In genomic region chr16:29805232-29806095, GRCh38 we compare ENCODE assay signal across 9 cellular contexts. TPM values are rescaled to one million over a fixed set of nuclear protein-coding genes. Genes with fewer than 3 reads are reported as not detected.
DNase-seq lines count a peak whose midpoint lies in the region; ATAC-seq, FAIRE-seq and TF ChIP-seq lines count a peak whose summit lies in the region.
"Had no signal": no experiment of that assay in that cellular context is flagged by ENCODE, and none has a peak within 500 bp of the region (broad histone marks: within the 10 kb centered on the region; RNA-seq: fewer than 3 reads in every experiment).

No MANE protein-coding gene starts in this region.

- peaks cover 17% of the 10 kb centered on the region; the same call in 1 of the 2 replicates for H4K20me1 ChIP-seq in HepG2 (ENCODE audit: insufficient read depth, low read length)

- no peak for TF ChIP-seq CTCF in CD14-positive monocyte (IDR thresholded peaks at IDR 0.05)
- TF ChIP-seq CTCF in HepG2 (CRISPR knock-in tag; IDR thresholded peaks at IDR 0.05), result peak; percentile 36

- WGBS in HepG2 (ENCODE audit: low lambda C conversion rate), result 2% methylated on average over 56 of the region's 103 CpGs

- TF ChIP-seq POLR2A in HepG2 (IDR thresholded peaks at IDR 0.05; ENCODE audit: insufficient read depth in 1 of 2, low read depth in 2 of 2, low read length in 2 of 2), result peak in 1 of 2 experiments; percentile 82; a peak in 2 of 4 replicates

- intact Hi-C loops in CD14-positive monocyte (cut with micrococcal nuclease) (loop anchor here in 1 of 2 donors (2.0 to 5.0 kb wide), 3 partner anchors 15 to 57 kb away; partner anchors contain the start of genes CDIPT and KIF22), HepG2 (cut with micrococcal nuclease; ENCODE audit: unreplicated experiment) (loop anchor here (1.0 kb wide), 1 partner anchor 15 kb away; the partner anchor contains the start of gene KIF22)

- CTCF ChIA-PET in HepG2 (lab: Yijun Ruan, JAX; ENCODE audit: low intra/inter-chr PET ratio, low total read pairs), result no interaction called here

- no peaks in the 10 kb centered on the region for H3K27me3 ChIP-seq in HepG2 (ENCODE audit: control insufficient read depth in 1 of 2, insufficient read depth in 2 of 2, low read length in 2 of 2)

- in situ Hi-C loops in HepG2 (cut with HindIII; ENCODE audit: extremely low pct_ligation_motif_present, low pct_unique_long_range_greater_than_20kb), result loop anchor here (25.0 kb wide), 1 partner anchor 857 kb away; the partner anchor contains the start of genes FBRS and PRR14

- H3K9ac ChIP-seq in HepG2 (ENCODE audit: insufficient read depth, low read depth, low read length), result peak overlapping the region; percentile 88

- peak overlapping the region; percentile 99 for H3K4me3 Mint-ChIP-seq in CD14-positive monocyte

- POLR2A ChIA-PET in HepG2 (lab: Yijun Ruan, JAX), result interaction anchor here (0.6 to 3.8 kb wide), 18 partner anchors 10 to 260 kb away, joined by 3 to 80 read pairs (median 4); partner anchors contain the start of genes ALDOA, ASPHD1, KIF22 and MVP

- peak; percentile 98 for DNase-seq in CD14-positive monocyte (ENCODE audit: low spot score)
- peak; percentile 77 for DNase-seq in NCI-H748 treated with DMSO at 0.1 percent for 48 hours (lab: John Stamatoyannopoulos, UW)
- peak; percentile 97 to 98 for DNase-seq in activated CD4-positive, alpha-beta T cell treated with anti-CD3 and anti-CD28 coated beads, Interleukin-2, amount 50 U/mL, for 48 hours
- DNase-seq in dermis blood vessel endothelial cell, result peak; percentile 98
- DNase-seq in HepG2 (ENCODE audit: low spot score), result peak; percentile 97
- DNase-seq in stimulated activated CD4-positive, alpha-beta T cell treated with anti-CD3 and anti-CD28 coated beads, Interleukin-2, amount 100 ng/mL, for 4 hours (ENCODE audit: low read depth), result peak; percentile 95

- H3K27ac Mint-ChIP-seq in CD14-positive monocyte, result peak overlapping the region; percentile 95 to 99 (median 97)

- TF ChIP-seq RAD21 in HepG2 (CRISPR knock-in tag; IDR thresholded peaks at IDR 0.05), result peak; percentile 66

- TF ChIP-seq EP300 in HepG2 (IDR thresholded peaks at IDR 0.05; ENCODE audit: low read depth in 2 of 2, low read length in 2 of 2) (peak in 1 of 2 experiments; percentile 64; a peak in 1 of 4 replicates), HepG2 (CRISPR knock-in tag; IDR thresholded peaks at IDR 0.05; ENCODE audit: borderline replicate concordance) (peak; percentile 59)

- peak overlapping the region; percentile 59 to 85 (median 77) for H3K4me3 ChIP-seq in HepG2 (replicated peaks in 1 of 3; ENCODE audit: insufficient read depth in 1 of 3, low read depth in 2 of 3, low read length in 3 of 3)

- H2AFZ ChIP-seq in HepG2 (ENCODE audit: low read length), result no peak overlapping the region

- ATAC-seq in GM19372 (IDR thresholded peaks at IDR 0.05; ENCODE audit: low read depth, unreplicated experiment), result peak; percentile 60
- peak; percentile 49 for ATAC-seq in HG03520 (IDR thresholded peaks at IDR 0.05; ENCODE audit: unreplicated experiment)
- peak; percentile 78 for ATAC-seq in HepG2

- peaks cover 22% of the 10 kb centered on the region for H3K79me2 ChIP-seq in HepG2 (ENCODE audit: insufficient read depth, low read length)

- H3K36me3 ChIP-seq in HepG2 (replicated peaks in 1 of 2; ENCODE audit: control insufficient read depth in 1 of 2, insufficient read depth in 2 of 2, low read length in 2 of 2), result peaks cover 18 to 55% of the 10 kb centered on the region in 2 experiments

- H3K4me1 Mint-ChIP-seq in CD14-positive monocyte, result peaks cover 38% of the 10 kb centered on the region

- peaks cover 0 to 1% (median 0%) of the 10 kb centered on the region in 7 donors for H3K9me3 Mint-ChIP-seq in CD14-positive monocyte

- peak overlapping the region; percentile 88 for H3K27ac ChIP-seq in HepG2 (ENCODE audit: extremely low read length, insufficient read depth, low read length)

- BruUV-seq in HepG2 (replicated peaks; lab: Mats Ljungman, UMichigan), result no TSS peak

- FAIRE-seq in HepG2 (lab: Jason Lieb, UNC), result peak; percentile 78
- FAIRE-seq: islet of Langerhans had no signal

- H3K4me2 ChIP-seq in HepG2 (ENCODE audit: low read depth, low read length), result peak overlapping the region; percentile 95

- peaks cover 29 to 42% of the 10 kb centered on the region in 2 donors for H3K36me3 Mint-ChIP-seq in CD14-positive monocyte

- peaks cover 49% of the 10 kb centered on the region for H3K4me1 ChIP-seq in HepG2 (ENCODE audit: insufficient read depth, low read length)

- no peaks in the 10 kb centered on the region for H3K9me3 ChIP-seq in HepG2 (ENCODE audit: low read length)

- H3K27me3 Mint-ChIP-seq in CD14-positive monocyte (ENCODE audit: low read depth in 3 of 3), result peaks cover 0 to 4% (median 2%) of the 10 kb centered on the region in 3 donors

RNA-seq across cellular contexts. Expression of gene MAZ, which starts 0.9 kb away (rescaled TPM):
- polyA plus RNA-seq in CD14-positive monocyte, result 10 to 100 TPM; 14.2 to 18.8 TPM
- 130 and 265 TPM in 2 replicates for total RNA-seq in dermis blood vessel endothelial cell
- 229 and 277 TPM in 2 replicates for total RNA-seq in HepG2 (2016; rRNA removed; fragmentation: Illumina TruSeq; extraction: Trizol)
- 423 and 431 TPM in 2 replicates for total RNA-seq in HepG2 (2016; cell fraction: cytosol; rRNA removed; fragmentation: Illumina TruSeq; extraction: Trizol; ENCODE audit: low read depth)
- total RNA-seq in HepG2 (2016; cell fraction: insoluble cytoplasmic fraction; rRNA removed; fragmentation: Illumina TruSeq; extraction: Trizol), result 196 and 286 TPM in 2 replicates
- 825 and 837 TPM in 2 replicates for total RNA-seq in HepG2 (2016; cell fraction: membrane; rRNA removed; fragmentation: Illumina TruSeq; extraction: Trizol)
- 134 and 167 TPM in 2 replicates for total RNA-seq in HepG2 (2016; cell fraction: nucleus; rRNA removed; fragmentation: Illumina TruSeq; extraction: Trizol)
- polyA plus RNA-seq in HepG2 (2011; rRNA removed), result 203 and 255 TPM in 2 replicates
- 164 and 235 TPM in 2 replicates for polyA plus RNA-seq in HepG2 (2011; cell fraction: cytosol; rRNA removed)
- polyA plus RNA-seq in HepG2 (2011; cell fraction: nucleus; rRNA removed), result 242 and 334 TPM in 2 replicates
- 301 and 452 TPM in 2 replicates for polyA plus RNA-seq in HepG2 (2012)
- polyA plus RNA-seq in HepG2 (2016; cell fraction: cytosol; fragmentation: Illumina TruSeq; extraction: Trizol; ENCODE audit: low read depth), result 608 and 677 TPM in 2 replicates
- polyA plus RNA-seq in HepG2 (2016; cell fraction: insoluble cytoplasmic fraction; fragmentation: Illumina TruSeq; extraction: Trizol; ENCODE audit: low read depth), result 287 and 420 TPM in 2 replicates
- polyA plus RNA-seq in HepG2 (2016; cell fraction: membrane; fragmentation: Illumina TruSeq; extraction: Trizol; ENCODE audit: low read depth), result 1,001 and 1,210 TPM in 2 replicates
- 330 and 379 TPM in 2 replicates for polyA plus RNA-seq in HepG2 (2016; cell fraction: nucleus; fragmentation: Illumina TruSeq; extraction: Trizol; ENCODE audit: insufficient read depth, low read depth)
- 512 and 628 TPM in 2 replicates for polyA minus RNA-seq in HepG2 (2011; rRNA and poly(A)+ RNA removed; ENCODE audit: low replicate concordance)
- polyA minus RNA-seq in HepG2 (2011; cell fraction: cytosol; rRNA and poly(A)+ RNA removed), result 217 and 237 TPM in 2 replicates
- polyA minus RNA-seq in HepG2 (2011; cell fraction: nucleus; rRNA and poly(A)+ RNA removed), result 59.9 and 60.5 TPM in 2 replicates

RNA-seq across cellular contexts. Expression of gene PRRT2, which starts 6.5 kb away (rescaled TPM):
- polyA plus RNA-seq in CD14-positive monocyte (not detected), HepG2 (2011; rRNA removed) (1.1 and 1.8 TPM in 2 replicates)
- total RNA-seq in dermis blood vessel endothelial cell (0.68 TPM in 1 of 2 replicates, not detected in the other), HepG2 (2016; rRNA removed; fragmentation: Illumina TruSeq; extraction: Trizol) (0.11 and 0.51 TPM in 2 replicates)
- not detected in 2 replicates for total RNA-seq in HepG2 (2016; cell fraction: cytosol; rRNA removed; fragmentation: Illumina TruSeq; extraction: Trizol; ENCODE audit: low read depth)
- 0.76 TPM in 1 of 2 replicates, not detected in the other for total RNA-seq in HepG2 (2016; cell fraction: insoluble cytoplasmic fraction; rRNA removed; fragmentation: Illumina TruSeq; extraction: Trizol)
- 0.28 TPM in 1 of 2 replicates, not detected in the other for total RNA-seq in HepG2 (2016; cell fraction: membrane; rRNA removed; fragmentation: Illumina TruSeq; extraction: Trizol)
- 1.1 and 1.4 TPM in 2 replicates for total RNA-seq in HepG2 (2016; cell fraction: nucleus; rRNA removed; fragmentation: Illumina TruSeq; extraction: Trizol)
- 0.31 and 0.38 TPM in 2 replicates for polyA plus RNA-seq in HepG2 (2011; cell fraction: cytosol; rRNA removed)
- 16.2 and 16.5 TPM in 2 replicates for polyA plus RNA-seq in HepG2 (2011; cell fraction: nucleus; rRNA removed)
- 1.6 and 1.7 TPM in 2 replicates for polyA plus RNA-seq in HepG2 (2012)
- 0.08 TPM in 1 of 2 replicates, not detected in the other for polyA plus RNA-seq in HepG2 (2016; cell fraction: cytosol; fragmentation: Illumina TruSeq; extraction: Trizol; ENCODE audit: low read depth)
- 0.11 and 0.41 TPM in 2 replicates for polyA plus RNA-seq in HepG2 (2016; cell fraction: insoluble cytoplasmic fraction; fragmentation: Illumina TruSeq; extraction: Trizol; ENCODE audit: low read depth)
- 0.07 and 0.15 TPM in 2 replicates for polyA plus RNA-seq in HepG2 (2016; cell fraction: membrane; fragmentation: Illumina TruSeq; extraction: Trizol; ENCODE audit: low read depth)
- polyA plus RNA-seq in HepG2 (2016; cell fraction: nucleus; fragmentation: Illumina TruSeq; extraction: Trizol; ENCODE audit: insufficient read depth, low read depth), result 3.5 and 3.7 TPM in 2 replicates
- 0.07 and 0.56 TPM in 2 replicates for polyA minus RNA-seq in HepG2 (2011; rRNA and poly(A)+ RNA removed; ENCODE audit: low replicate concordance)
- polyA minus RNA-seq in HepG2 (2011; cell fraction: cytosol; rRNA and poly(A)+ RNA removed), result not detected in 2 replicates
- 1.5 and 2.4 TPM in 2 replicates for polyA minus RNA-seq in HepG2 (2011; cell fraction: nucleus; rRNA and poly(A)+ RNA removed)

RNA-seq across cellular contexts. Expression of gene PAGR1, which starts 10.5 kb away (rescaled TPM):
- polyA plus RNA-seq in CD14-positive monocyte, result 10 to 100 TPM; 36.3 to 43.4 TPM
- 23.5 and 30.1 TPM in 2 replicates for total RNA-seq in dermis blood vessel endothelial cell
- total RNA-seq in HepG2 (2016; rRNA removed; fragmentation: Illumina TruSeq; extraction: Trizol), result 66.4 and 74.5 TPM in 2 replicates
- 27.0 and 29.8 TPM in 2 replicates for total RNA-seq in HepG2 (2016; cell fraction: cytosol; rRNA removed; fragmentation: Illumina TruSeq; extraction: Trizol; ENCODE audit: low read depth)
- 66.8 and 70.4 TPM in 2 replicates for total RNA-seq in HepG2 (2016; cell fraction: insoluble cytoplasmic fraction; rRNA removed; fragmentation: Illumina TruSeq; extraction: Trizol)
- total RNA-seq in HepG2 (2016; cell fraction: membrane; rRNA removed; fragmentation: Illumina TruSeq; extraction: Trizol), result 60.2 and 69.2 TPM in 2 replicates
- total RNA-seq in HepG2 (2016; cell fraction: nucleus; rRNA removed; fragmentation: Illumina TruSeq; extraction: Trizol), result 26.7 and 29.3 TPM in 2 replicates
- 9.8 and 9.9 TPM in 2 replicates for polyA plus RNA-seq in HepG2 (2011; rRNA removed)
- polyA plus RNA-seq in HepG2 (2011; cell fraction: cytosol; rRNA removed), result 8.4 and 11.4 TPM in 2 replicates
- 21.8 and 24.6 TPM in 2 replicates for polyA plus RNA-seq in HepG2 (2011; cell fraction: nucleus; rRNA removed)
- polyA plus RNA-seq in HepG2 (2012), result 18.6 and 19.8 TPM in 2 replicates
- polyA plus RNA-seq in HepG2 (2016; cell fraction: cytosol; fragmentation: Illumina TruSeq; extraction: Trizol; ENCODE audit: low read depth), result 35.6 and 42.4 TPM in 2 replicates
- 77.4 and 82.7 TPM in 2 replicates for polyA plus RNA-seq in HepG2 (2016; cell fraction: insoluble cytoplasmic fraction; fragmentation: Illumina TruSeq; extraction: Trizol; ENCODE audit: low read depth)
- 57.3 and 67.2 TPM in 2 replicates for polyA plus RNA-seq in HepG2 (2016; cell fraction: membrane; fragmentation: Illumina TruSeq; extraction: Trizol; ENCODE audit: low read depth)
- polyA plus RNA-seq in HepG2 (2016; cell fraction: nucleus; fragmentation: Illumina TruSeq; extraction: Trizol; ENCODE audit: insufficient read depth, low read depth), result 45.2 and 52.8 TPM in 2 replicates
- polyA minus RNA-seq in HepG2 (2011; rRNA and poly(A)+ RNA removed; ENCODE audit: low replicate concordance), result 5.5 and 6.5 TPM in 2 replicates
- polyA minus RNA-seq in HepG2 (2011; cell fraction: cytosol; rRNA and poly(A)+ RNA removed), result 4.8 and 9.2 TPM in 2 replicates
- 15.1 and 19.6 TPM in 2 replicates for polyA minus RNA-seq in HepG2 (2011; cell fraction: nucleus; rRNA and poly(A)+ RNA removed)

RNA-seq across cellular contexts. Expression of gene MVP, which starts 14.8 kb away (rescaled TPM):
- polyA plus RNA-seq in CD14-positive monocyte, result 100 to 1,000 TPM; 146 to 185 TPM
- 222 and 262 TPM in 2 replicates for total RNA-seq in dermis blood vessel endothelial cell
- total RNA-seq in HepG2 (2016; rRNA removed; fragmentation: Illumina TruSeq; extraction: Trizol), result 22.0 and 22.9 TPM in 2 replicates
- 3.2 and 3.6 TPM in 2 replicates for total RNA-seq in HepG2 (2016; cell fraction: cytosol; rRNA removed; fragmentation: Illumina TruSeq; extraction: Trizol; ENCODE audit: low read depth)
- total RNA-seq in HepG2 (2016; cell fraction: insoluble cytoplasmic fraction; rRNA removed; fragmentation: Illumina TruSeq; extraction: Trizol), result 15.3 and 24.2 TPM in 2 replicates
- 7.2 and 7.3 TPM in 2 replicates for total RNA-seq in HepG2 (2016; cell fraction: membrane; rRNA removed; fragmentation: Illumina TruSeq; extraction: Trizol)
- 15.6 and 17.1 TPM in 2 replicates for total RNA-seq in HepG2 (2016; cell fraction: nucleus; rRNA removed; fragmentation: Illumina TruSeq; extraction: Trizol)
- 43.5 and 65.5 TPM in 2 replicates for polyA plus RNA-seq in HepG2 (2011; rRNA removed)
- 24.9 and 28.2 TPM in 2 replicates for polyA plus RNA-seq in HepG2 (2011; cell fraction: cytosol; rRNA removed)
- polyA plus RNA-seq in HepG2 (2011; cell fraction: nucleus; rRNA removed), result 68.9 and 74.4 TPM in 2 replicates
- 36.4 and 37.1 TPM in 2 replicates for polyA plus RNA-seq in HepG2 (2012)
- 2.1 TPM in 2 replicates for polyA plus RNA-seq in HepG2 (2016; cell fraction: cytosol; fragmentation: Illumina TruSeq; extraction: Trizol; ENCODE audit: low read depth)
- 14.5 and 16.2 TPM in 2 replicates for polyA plus RNA-seq in HepG2 (2016; cell fraction: insoluble cytoplasmic fraction; fragmentation: Illumina TruSeq; extraction: Trizol; ENCODE audit: low read depth)
- 4.3 and 4.9 TPM in 2 replicates for polyA plus RNA-seq in HepG2 (2016; cell fraction: membrane; fragmentation: Illumina TruSeq; extraction: Trizol; ENCODE audit: low read depth)
- 18.7 and 20.9 TPM in 2 replicates for polyA plus RNA-seq in HepG2 (2016; cell fraction: nucleus; fragmentation: Illumina TruSeq; extraction: Trizol; ENCODE audit: insufficient read depth, low read depth)
- polyA minus RNA-seq in HepG2 (2011; rRNA and poly(A)+ RNA removed; ENCODE audit: low replicate concordance), result 233 and 295 TPM in 2 replicates
- 33.9 and 42.5 TPM in 2 replicates for polyA minus RNA-seq in HepG2 (2011; cell fraction: cytosol; rRNA and poly(A)+ RNA removed)
- polyA minus RNA-seq in HepG2 (2011; cell fraction: nucleus; rRNA and poly(A)+ RNA removed), result 41.5 and 62.7 TPM in 2 replicates

RNA-seq across cellular contexts. Expression of gene KIF22, which starts 14.9 kb away (rescaled TPM):
- polyA plus RNA-seq in CD14-positive monocyte, result 10 to 100 TPM; 22.0 to 28.9 TPM
- total RNA-seq in dermis blood vessel endothelial cell, result 26.7 and 76.9 TPM in 2 replicates
- 103 and 118 TPM in 2 replicates for total RNA-seq in HepG2 (2016; rRNA removed; fragmentation: Illumina TruSeq; extraction: Trizol)
- 18.5 and 19.7 TPM in 2 replicates for total RNA-seq in HepG2 (2016; cell fraction: cytosol; rRNA removed; fragmentation: Illumina TruSeq; extraction: Trizol; ENCODE audit: low read depth)
- total RNA-seq in HepG2 (2016; cell fraction: insoluble cytoplasmic fraction; rRNA removed; fragmentation: Illumina TruSeq; extraction: Trizol), result 91.9 and 121 TPM in 2 replicates
- total RNA-seq in HepG2 (2016; cell fraction: membrane; rRNA removed; fragmentation: Illumina TruSeq; extraction: Trizol), result 25.3 and 25.9 TPM in 2 replicates
- 125 and 140 TPM in 2 replicates for total RNA-seq in HepG2 (2016; cell fraction: nucleus; rRNA removed; fragmentation: Illumina TruSeq; extraction: Trizol)
- 68.4 and 95.8 TPM in 2 replicates for polyA plus RNA-seq in HepG2 (2011; rRNA removed)
- 37.5 and 70.2 TPM in 2 replicates for polyA plus RNA-seq in HepG2 (2011; cell fraction: cytosol; rRNA removed)
- 159 and 266 TPM in 2 replicates for polyA plus RNA-seq in HepG2 (2011; cell fraction: nucleus; rRNA removed)
- 32.0 and 51.7 TPM in 2 replicates for polyA plus RNA-seq in HepG2 (2012)
- 11.4 and 13.1 TPM in 2 replicates for polyA plus RNA-seq in HepG2 (2016; cell fraction: cytosol; fragmentation: Illumina TruSeq; extraction: Trizol; ENCODE audit: low read depth)
- polyA plus RNA-seq in HepG2 (2016; cell fraction: insoluble cytoplasmic fraction; fragmentation: Illumina TruSeq; extraction: Trizol; ENCODE audit: low read depth), result 85.0 and 106 TPM in 2 replicates
- 15.8 and 19.2 TPM in 2 replicates for polyA plus RNA-seq in HepG2 (2016; cell fraction: membrane; fragmentation: Illumina TruSeq; extraction: Trizol; ENCODE audit: low read depth)
- 240 and 250 TPM in 2 replicates for polyA plus RNA-seq in HepG2 (2016; cell fraction: nucleus; fragmentation: Illumina TruSeq; extraction: Trizol; ENCODE audit: insufficient read depth, low read depth)
- 158 and 325 TPM in 2 replicates for polyA minus RNA-seq in HepG2 (2011; rRNA and poly(A)+ RNA removed; ENCODE audit: low replicate concordance)
- 28.8 and 45.0 TPM in 2 replicates for polyA minus RNA-seq in HepG2 (2011; cell fraction: cytosol; rRNA and poly(A)+ RNA removed)
- polyA minus RNA-seq in HepG2 (2011; cell fraction: nucleus; rRNA and poly(A)+ RNA removed), result 109 and 117 TPM in 2 replicates

Comparison
In these comparisons a context has a peak if more than half of its experiments do, and no peak if none do; other contexts are left out.
1. Peak in every context shown above with its lines: DNase-seq, ATAC-seq, H3K4me3 ChIP-seq and H3K27ac ChIP-seq.